Comparison of ENCODE assay signal across 8 cellular contexts in genomic region chr2:176092270-176093144, GRCh38. TPM values are rescaled to one million over a fixed set of nuclear protein-coding genes. Genes with fewer than 3 reads are reported as not detected.
DNase-seq lines count a peak whose midpoint lies in the region; ATAC-seq, FAIRE-seq and TF ChIP-seq lines count a peak whose summit lies in the region.

TSS of gene HOXD13 (plus strand) at chr2:176092721. CDS start at chr2:176092891, 170 bp downstream.

- H3K27me3 Mint-ChIP-seq in IgD-negative memory B cell (peaks cover 82% of the 10 kb centered on the region), astrocyte (ENCODE audit: low read depth, unreplicated experiment) (peaks cover 91% of the 10 kb centered on the region)

- H3K79me2 ChIP-seq in astrocyte (ENCODE audit: insufficient read depth, low read length) (no peaks in the 10 kb centered on the region), neural cell (replicated peaks; ENCODE audit: insufficient read depth, low read length) (no peaks in the 10 kb centered on the region)

- H3K27ac Mint-ChIP-seq in IgD-negative memory B cell = peak within 1 kb of the TSS; percentile 86 to 92 (median 86)
- peak within 1 kb of the TSS; percentile 79 for H3K27ac Mint-ChIP-seq in astrocyte (ENCODE audit: unreplicated experiment)

- H3K27me3 ChIP-seq in astrocyte (ENCODE audit: insufficient read depth, low read length) (peaks cover 94% of the 10 kb centered on the region), neural cell (ENCODE audit: insufficient read depth, low read depth, low read length) (peaks cover 99% of the 10 kb centered on the region), small intestine (ENCODE audit: control insufficient read depth in 2 of 2, insufficient read depth in 2 of 2, low read length in 2 of 2) (peaks cover 19 to 73% of the 10 kb centered on the region in 2 donors), upper lobe of right lung (peaks cover 99% of the 10 kb centered on the region)

- no peak for ATAC-seq in upper lobe of right lung

- DNase-seq in DMS 273 treated with DMSO at 0.1 percent for 48 hours (lab: John Stamatoyannopoulos, UW) = peak; percentile 9
- DNase-seq in astrocyte (ENCODE audit: low read depth) = no peak
- no peak for DNase-seq in NCI-H187 treated with DMSO at 0.1 percent for 48 hours (lab: John Stamatoyannopoulos, UW)
- DNase-seq in NOMO-1 (lab: John Stamatoyannopoulos, UW; ENCODE audit: unreplicated experiment in 2 of 2) = no peak
- no peak for DNase-seq in small intestine
- DNase-seq in upper lobe of right lung = no peak

- peak within 1 kb of the TSS; percentile 34 to 80 (median 62) for H3K4me3 Mint-ChIP-seq in IgD-negative memory B cell
- peak within 1 kb of the TSS; percentile 9 for H3K4me3 Mint-ChIP-seq in astrocyte (ENCODE audit: unreplicated experiment)

- intact Hi-C loops in upper lobe of right lung (cut with DNase I) = no loop called here

- H3K4me2 ChIP-seq in astrocyte (ENCODE audit: low read length) = peak within 1 kb of the TSS; percentile 41
- no peak within 1 kb of the TSS for H3K4me2 ChIP-seq in neural cell (ENCODE audit: low read length)

- H2AFZ ChIP-seq in astrocyte (ENCODE audit: low read depth, low read length) = no peak within 1 kb of the TSS
- H2AFZ ChIP-seq in neural cell (ENCODE audit: low read depth, low read length) = no peak within 1 kb of the TSS

- no peaks in the 10 kb centered on the region for H3F3A ChIP-seq in neural cell (ENCODE audit: insufficient read depth, low read length, poor library complexity, severe bottlenecking)

- no peak within 1 kb of the TSS for H3K9ac ChIP-seq in astrocyte (ENCODE audit: low read length)
- H3K9ac ChIP-seq in neural cell (ENCODE audit: low read length) = no peak within 1 kb of the TSS

- FAIRE-seq in astrocyte (lab: Jason Lieb, UNC) (no peak), small intestine (lab: Jason Lieb, UNC) (no peak)

- TF ChIP-seq CTCF in astrocyte (IDR thresholded peaks at IDR 0.05; ENCODE audit: insufficient read depth, low read depth, low read length) = no peak
- no peak for TF ChIP-seq CTCF in neural cell (IDR thresholded peaks at IDR 0.05; ENCODE audit: poor library complexity, severe bottlenecking)
- no peak for TF ChIP-seq CTCF in upper lobe of right lung (IDR thresholded peaks at IDR 0.05)

- H3K9me2 ChIP-seq in neural cell (ENCODE audit: insufficient read depth, low read length) = no peaks in the 10 kb centered on the region

- TF ChIP-seq EP300 in neural cell (conservative IDR thresholded peaks at IDR 0.05; ENCODE audit: poor library complexity, severe bottlenecking) = no peak

- no peak for TF ChIP-seq RAD21 in neural cell (conservative IDR thresholded peaks at IDR 0.05)

- H4K20me1 ChIP-seq in astrocyte (ENCODE audit: insufficient read depth, low read length) (peaks cover 10% of the 10 kb centered on the region), neural cell (ENCODE audit: insufficient read depth) (no peaks in the 10 kb centered on the region)

- H3K36me3 ChIP-seq in astrocyte (ENCODE audit: insufficient read depth, low read length) (no peaks in the 10 kb centered on the region), neural cell (ENCODE audit: insufficient read depth, low read length) (no peaks in the 10 kb centered on the region), small intestine (ENCODE audit: control insufficient read depth in 2 of 2, insufficient read depth in 2 of 2, low read length in 2 of 2) (no peaks in the 10 kb centered on the region), upper lobe of right lung (no peaks in the 10 kb centered on the region)

- H3K9me3 ChIP-seq in astrocyte (ENCODE audit: insufficient read depth, low read depth, low read length) = peaks cover 4% of the 10 kb centered on the region
- no peaks in the 10 kb centered on the region for H3K9me3 ChIP-seq in neural cell (ENCODE audit: low read length)
- H3K9me3 ChIP-seq in small intestine (ENCODE audit: control insufficient read depth, low read depth) = no peaks in the 10 kb centered on the region
- H3K9me3 ChIP-seq in upper lobe of right lung = no peaks in the 10 kb centered on the region

- WGBS in small intestine, 3 donors = 2 to 6% (median 4%) methylated on average over 60 to 95 of the region's 95 CpGs

- H3K36me3 Mint-ChIP-seq in IgD-negative memory B cell = no peaks in the 10 kb centered on the region
- peaks cover 3% of the 10 kb centered on the region for H3K36me3 Mint-ChIP-seq in astrocyte (ENCODE audit: low read depth, unreplicated experiment)

- H3K4me3 ChIP-seq in astrocyte (ENCODE audit: insufficient read depth, low read depth, low read length) (no peak within 1 kb of the TSS), neural cell (ENCODE audit: low read length) (peak within 1 kb of the TSS; percentile 58), small intestine (ENCODE audit: low read depth in 1 of 2, low read length in 2 of 2) (peak within 1 kb of the TSS in 1 of 2 donors; percentile 41), upper lobe of right lung (no peak within 1 kb of the TSS)

- H3K27ac ChIP-seq in astrocyte (ENCODE audit: low read depth, low read length) = no peak within 1 kb of the TSS
- H3K27ac ChIP-seq in neural cell (ENCODE audit: low read length) = no peak within 1 kb of the TSS
- no peak within 1 kb of the TSS for H3K27ac ChIP-seq in small intestine (ENCODE audit: low read depth in 1 of 2, low read length in 1 of 2)
- no peak within 1 kb of the TSS for H3K27ac ChIP-seq in upper lobe of right lung

- peaks cover 7 to 22% (median 16%) of the 10 kb centered on the region in 3 donors for H3K4me1 Mint-ChIP-seq in IgD-negative memory B cell
- peaks cover 1% of the 10 kb centered on the region for H3K4me1 Mint-ChIP-seq in astrocyte (ENCODE audit: low read depth, unreplicated experiment)

- H3K4me1 ChIP-seq in astrocyte (ENCODE audit: insufficient read depth, low read length) (peaks cover 7% of the 10 kb centered on the region), small intestine (ENCODE audit: control insufficient read depth in 2 of 2, insufficient read depth in 1 of 2, low read depth in 1 of 2, low read length in 1 of 2) (peaks cover 0 to 3% of the 10 kb centered on the region in 2 donors), upper lobe of right lung (peaks cover 32% of the 10 kb centered on the region)

- H3K9me3 Mint-ChIP-seq in IgD-negative memory B cell (peaks cover 0 to 18% (median 1%) of the 10 kb centered on the region in 3 donors), astrocyte (ENCODE audit: unreplicated experiment) (peaks cover 30% of the 10 kb centered on the region)

TF ChIP-seq in neural cell, 6 proteins besides CTCF, POLR2A, EP300 and RAD21:
- peak; percentile 9 for TF ChIP-seq EZH2 (IDR thresholded peaks at IDR 0.05; ENCODE audit: borderline replicate concordance, insufficient read depth, low read length, poor library complexity, severe bottlenecking)
- TF ChIP-seq SMC3 (conservative IDR thresholded peaks at IDR 0.05; ENCODE audit: poor library complexity) = no peak

RNA-seq across cellular contexts. Expression of gene HOXD13, which starts in this region (rescaled TPM):
- polyA plus RNA-seq in IgD-negative memory B cell (not detected), neural cell (not detected in 2 replicates), small intestine (not detected)
- total RNA-seq in astrocyte (not detected in 2 replicates), upper lobe of right lung (not detected)
- polyA minus RNA-seq in neural cell = not detected in 2 replicates
